8 cellular contexts compared by ENCODE assay signal in genomic region chr2:44955593-44956449, GRCh38. TPM values are rescaled to one million over a fixed set of nuclear protein-coding genes. Genes with fewer than 3 reads are reported as not detected.
DNase-seq lines count a peak whose midpoint lies in the region; ATAC-seq, FAIRE-seq and TF ChIP-seq lines count a peak whose summit lies in the region.

No MANE protein-coding gene starts in this region.

- no TSS peak for BruUV-seq in HepG2 (replicated peaks; lab: Mats Ljungman, UMichigan)

- 8% methylated on average over 16 of the region's 39 CpGs for WGBS in HepG2 (ENCODE audit: low lambda C conversion rate)

- no peak overlapping the region for H2AFZ ChIP-seq in HepG2 (ENCODE audit: low read length)

- ATAC-seq in HG02973 (IDR thresholded peaks at IDR 0.05; ENCODE audit: unreplicated experiment), result peak; percentile 55
- peak; percentile 83 for ATAC-seq in HepG2
- ATAC-seq in HG03095 (IDR thresholded peaks at IDR 0.05; ENCODE audit: unreplicated experiment), result no peak

- H3K4me3 ChIP-seq in GM08714 (ENCODE audit: low read length) (peak overlapping the region; percentile 1; the same call in 1 of the 2 replicates), choroid plexus epithelial cell (ENCODE audit: low read depth, low read length) (peak overlapping the region; percentile 17), HepG2 (replicated peaks in 1 of 3; ENCODE audit: insufficient read depth in 1 of 3, low read depth in 2 of 3, low read length in 3 of 3) (peak overlapping the region in 1 of 3 experiments; percentile 63; a peak in 1 of 6 replicates)

- H3K36me3 ChIP-seq in HepG2 (replicated peaks in 1 of 2; ENCODE audit: control insufficient read depth in 1 of 2, insufficient read depth in 2 of 2, low read length in 2 of 2), result no peaks in the 10 kb centered on the region

- H3K9ac ChIP-seq in HepG2 (ENCODE audit: insufficient read depth, low read depth, low read length), result no peak overlapping the region

- TF ChIP-seq POLR2A in HepG2 (IDR thresholded peaks at IDR 0.05; ENCODE audit: insufficient read depth in 1 of 2, low read depth in 2 of 2, low read length in 2 of 2), result no peak

- peak; percentile 97 for TF ChIP-seq RAD21 in HepG2 (CRISPR knock-in tag; IDR thresholded peaks at IDR 0.05)

- H3K27me3 ChIP-seq in HepG2 (ENCODE audit: control insufficient read depth in 1 of 2, insufficient read depth in 2 of 2, low read length in 2 of 2), result peaks cover 25 to 90% of the 10 kb centered on the region in 2 experiments; a peak in 4 of 5 replicates

- no peaks in the 10 kb centered on the region for H3K79me2 ChIP-seq in HepG2 (ENCODE audit: insufficient read depth, low read length)

- peaks cover 4% of the 10 kb centered on the region; the same call in 1 of the 2 replicates for H4K20me1 ChIP-seq in HepG2 (ENCODE audit: insufficient read depth, low read length)

- in situ Hi-C loops in HepG2 (cut with HindIII; ENCODE audit: extremely low pct_ligation_motif_present, low pct_unique_long_range_greater_than_20kb), result loop anchor here (5.0 to 10.0 kb wide), 2 partner anchors 479 to 911 kb away; no protein-coding TSS in a partner anchor

- intact Hi-C loops in HepG2 (cut with micrococcal nuclease; ENCODE audit: unreplicated experiment), result loop anchor here (1.0 to 5.0 kb wide), 3 partner anchors 477 to 709 kb away; no protein-coding TSS in a partner anchor

- no peak for FAIRE-seq in HepG2 (lab: Jason Lieb, UNC)

- H3K27ac ChIP-seq in HepG2 (ENCODE audit: extremely low read length, insufficient read depth, low read length), result no peak overlapping the region

- peak; percentile 80 for TF ChIP-seq CTCF in choroid plexus epithelial cell (conservative IDR thresholded peaks at IDR 0.05; ENCODE audit: low read depth, low read length)
- TF ChIP-seq CTCF in HepG2 (CRISPR knock-in tag; IDR thresholded peaks at IDR 0.05), result peak; percentile 99

- peak; percentile 58 for DNase-seq in NCI-H460 (ENCODE audit: extremely low read depth, low read depth)
- peak; percentile 89 for DNase-seq in activated CD4-positive, alpha-beta T cell treated with anti-CD3 and anti-CD28 coated beads for 48 hours
- peak; percentile 74 for DNase-seq in choroid plexus epithelial cell (ENCODE audit: low read depth)
- peak; percentile 50 for DNase-seq in HepG2 (ENCODE audit: low spot score)
- DNase-seq in stimulated activated CD4-positive, alpha-beta T cell treated with anti-CD3 and anti-CD28 coated beads, Interleukin-4, amount 100 ng/mL, for 48 hours (ENCODE audit: low read depth in 2 of 2), result peak; percentile 72 to 78

- no peak for TF ChIP-seq EP300 in HepG2 (IDR thresholded peaks at IDR 0.05; ENCODE audit: low read depth in 2 of 2, low read length in 2 of 2)
- no peak for TF ChIP-seq EP300 in HepG2 (CRISPR knock-in tag; IDR thresholded peaks at IDR 0.05; ENCODE audit: borderline replicate concordance)

- POLR2A ChIA-PET in HepG2 (lab: Yijun Ruan, JAX), result interaction anchor here (1.0 kb wide), 1 partner anchor 9 kb away, joined by 3 read pairs; no protein-coding TSS in a partner anchor

- H3K9me3 ChIP-seq in HepG2 (ENCODE audit: low read length), result no peaks in the 10 kb centered on the region

- peaks cover 32% of the 10 kb centered on the region for H3K4me1 ChIP-seq in HepG2 (ENCODE audit: insufficient read depth, low read length)

- CTCF ChIA-PET in HepG2 (lab: Yijun Ruan, JAX; ENCODE audit: low intra/inter-chr PET ratio, low total read pairs), result interaction anchor here (0.6 to 5.4 kb wide), 6 partner anchors 395 to 712 kb away, joined by 3 to 67 read pairs (median 8); no protein-coding TSS in a partner anchor

- peak overlapping the region; percentile 71 for H3K4me2 ChIP-seq in HepG2 (ENCODE audit: low read depth, low read length)

TF ChIP-seq in HepG2, 621 proteins besides CTCF, POLR2A, EP300 and RAD21 (continues in another document):
- TF ChIP-seq, protein P1, sequence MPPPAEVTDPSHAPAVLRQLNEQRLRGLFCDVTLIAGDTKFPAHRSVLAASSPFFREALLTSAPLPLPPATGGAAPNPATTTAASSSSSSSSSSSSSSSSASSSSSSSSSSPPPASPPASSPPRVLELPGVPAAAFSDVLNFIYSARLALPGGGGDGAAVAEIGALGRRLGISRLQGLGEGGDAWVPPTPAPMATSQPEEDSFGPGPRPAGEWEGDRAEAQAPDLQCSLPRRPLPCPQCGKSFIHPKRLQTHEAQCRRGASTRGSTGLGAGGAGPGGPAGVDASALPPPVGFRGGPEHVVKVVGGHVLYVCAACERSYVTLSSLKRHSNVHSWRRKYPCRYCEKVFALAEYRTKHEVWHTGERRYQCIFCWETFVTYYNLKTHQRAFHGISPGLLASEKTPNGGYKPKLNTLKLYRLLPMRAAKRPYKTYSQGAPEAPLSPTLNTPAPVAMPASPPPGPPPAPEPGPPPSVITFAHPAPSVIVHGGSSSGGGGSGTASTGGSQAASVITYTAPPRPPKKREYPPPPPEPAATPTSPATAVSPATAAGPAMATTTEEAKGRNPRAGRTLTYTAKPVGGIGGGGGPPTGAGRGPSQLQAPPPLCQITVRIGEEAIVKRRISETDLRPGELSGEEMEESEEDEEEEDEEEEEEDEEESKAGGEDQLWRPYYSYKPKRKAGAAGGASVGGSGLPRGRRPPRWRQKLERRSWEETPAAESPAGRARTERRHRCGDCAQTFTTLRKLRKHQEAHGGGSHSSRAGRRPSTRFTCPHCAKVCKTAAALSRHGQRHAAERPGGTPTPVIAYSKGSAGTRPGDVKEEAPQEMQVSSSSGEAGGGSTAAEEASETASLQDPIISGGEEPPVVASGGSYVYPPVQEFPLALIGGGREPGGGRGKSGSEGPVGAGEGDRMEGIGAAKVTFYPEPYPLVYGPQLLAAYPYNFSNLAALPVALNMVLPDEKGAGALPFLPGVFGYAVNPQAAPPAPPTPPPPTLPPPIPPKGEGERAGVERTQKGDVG (CRISPR knock-in tag; IDR thresholded peaks at IDR 0.05; ENCODE audit: borderline replicate concordance), result no peak
- TF ChIP-seq, protein P2, sequence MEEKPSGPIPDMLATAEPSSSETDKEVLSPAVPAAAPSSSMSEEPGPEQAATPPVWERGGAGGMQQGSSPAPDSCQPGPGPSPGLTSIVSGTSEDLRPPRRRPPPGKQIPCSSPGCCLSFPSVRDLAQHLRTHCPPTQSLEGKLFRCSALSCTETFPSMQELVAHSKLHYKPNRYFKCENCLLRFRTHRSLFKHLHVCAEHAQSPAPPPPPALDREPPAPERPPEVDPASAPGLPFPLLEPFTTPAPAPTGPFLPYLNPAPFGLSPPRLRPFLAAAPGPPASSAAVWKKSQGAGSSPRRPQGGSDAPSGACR (CRISPR knock-in tag; IDR thresholded peaks at IDR 0.05), result 0 out of 2 replicates have a peak, but pooled peaks have one; percentile 34
- TF ChIP-seq TRIM24 (CRISPR knock-in tag; IDR thresholded peaks at IDR 0.05), result no peak

RNA-seq across cellular contexts. Expression of gene SIX3, which starts 14.3 kb away (rescaled TPM):
- total RNA-seq in NCI-H460 (2014; rRNA removed; shearing (Covaris generic)), result 0.17 TPM in 2 replicates
- 0.07 and 0.57 TPM in 2 replicates for polyA plus RNA-seq in NCI-H460 (2014; cell fraction: nucleus; rRNA removed)
- not detected in 2 replicates for total RNA-seq in HepG2 (2016; rRNA removed; fragmentation: Illumina TruSeq; extraction: Trizol)
- total RNA-seq in HepG2 (2016; cell fraction: cytosol; rRNA removed; fragmentation: Illumina TruSeq; extraction: Trizol; ENCODE audit: low read depth), result not detected in 2 replicates
- total RNA-seq in HepG2 (2016; cell fraction: insoluble cytoplasmic fraction; rRNA removed; fragmentation: Illumina TruSeq; extraction: Trizol), result not detected in 2 replicates
- total RNA-seq in HepG2 (2016; cell fraction: membrane; rRNA removed; fragmentation: Illumina TruSeq; extraction: Trizol), result not detected in 2 replicates
- not detected in 2 replicates for total RNA-seq in HepG2 (2016; cell fraction: nucleus; rRNA removed; fragmentation: Illumina TruSeq; extraction: Trizol)
- polyA plus RNA-seq in HepG2 (2011; rRNA removed), result not detected in 2 replicates
- polyA plus RNA-seq in HepG2 (2011; cell fraction: cytosol; rRNA removed), result not detected in 2 replicates
- polyA plus RNA-seq in HepG2 (2011; cell fraction: nucleus; rRNA removed), result not detected in 2 replicates
- not detected in 2 replicates for polyA plus RNA-seq in HepG2 (2012)
- not detected in 2 replicates for polyA plus RNA-seq in HepG2 (2016; cell fraction: cytosol; fragmentation: Illumina TruSeq; extraction: Trizol; ENCODE audit: low read depth)
- polyA plus RNA-seq in HepG2 (2016; cell fraction: insoluble cytoplasmic fraction; fragmentation: Illumina TruSeq; extraction: Trizol; ENCODE audit: low read depth), result not detected in 2 replicates
- not detected in 2 replicates for polyA plus RNA-seq in HepG2 (2016; cell fraction: membrane; fragmentation: Illumina TruSeq; extraction: Trizol; ENCODE audit: low read depth)
- not detected in 2 replicates for polyA plus RNA-seq in HepG2 (2016; cell fraction: nucleus; fragmentation: Illumina TruSeq; extraction: Trizol; ENCODE audit: insufficient read depth, low read depth)
- not detected in 2 replicates for polyA minus RNA-seq in HepG2 (2011; rRNA and poly(A)+ RNA removed; ENCODE audit: low replicate concordance)
- not detected in 2 replicates for polyA minus RNA-seq in HepG2 (2011; cell fraction: cytosol; rRNA and poly(A)+ RNA removed)
- not detected in 2 replicates for polyA minus RNA-seq in HepG2 (2011; cell fraction: nucleus; rRNA and poly(A)+ RNA removed)

RNA-seq across cellular contexts. Expression of gene SIX2, which starts 53.4 kb away (rescaled TPM):
- total RNA-seq in NCI-H460 (2014; rRNA removed; shearing (Covaris generic)), result 0.15 TPM in 1 of 2 replicates, not detected in the other
- 0.67 and 3.3 TPM in 2 replicates for polyA plus RNA-seq in NCI-H460 (2014; cell fraction: nucleus; rRNA removed)
- not detected in 2 replicates for total RNA-seq in HepG2 (2016; rRNA removed; fragmentation: Illumina TruSeq; extraction: Trizol)
- not detected in 2 replicates for total RNA-seq in HepG2 (2016; cell fraction: cytosol; rRNA removed; fragmentation: Illumina TruSeq; extraction: Trizol; ENCODE audit: low read depth)
- not detected in 2 replicates for total RNA-seq in HepG2 (2016; cell fraction: insoluble cytoplasmic fraction; rRNA removed; fragmentation: Illumina TruSeq; extraction: Trizol)
- total RNA-seq in HepG2 (2016; cell fraction: membrane; rRNA removed; fragmentation: Illumina TruSeq; extraction: Trizol), result not detected in 2 replicates
- total RNA-seq in HepG2 (2016; cell fraction: nucleus; rRNA removed; fragmentation: Illumina TruSeq; extraction: Trizol), result not detected in 2 replicates
- not detected in 2 replicates for polyA plus RNA-seq in HepG2 (2011; rRNA removed)
- polyA plus RNA-seq in HepG2 (2011; cell fraction: cytosol; rRNA removed), result not detected in 2 replicates
- polyA plus RNA-seq in HepG2 (2011; cell fraction: nucleus; rRNA removed), result not detected in 2 replicates
- not detected in 2 replicates for polyA plus RNA-seq in HepG2 (2012)
- not detected in 2 replicates for polyA plus RNA-seq in HepG2 (2016; cell fraction: cytosol; fragmentation: Illumina TruSeq; extraction: Trizol; ENCODE audit: low read depth)
- polyA plus RNA-seq in HepG2 (2016; cell fraction: insoluble cytoplasmic fraction; fragmentation: Illumina TruSeq; extraction: Trizol; ENCODE audit: low read depth), result not detected in 2 replicates
- polyA plus RNA-seq in HepG2 (2016; cell fraction: membrane; fragmentation: Illumina TruSeq; extraction: Trizol; ENCODE audit: low read depth), result not detected in 2 replicates
- polyA plus RNA-seq in HepG2 (2016; cell fraction: nucleus; fragmentation: Illumina TruSeq; extraction: Trizol; ENCODE audit: insufficient read depth, low read depth), result not detected in 2 replicates
- 17.4 TPM in 1 of 2 replicates, not detected in the other for polyA minus RNA-seq in HepG2 (2011; rRNA and poly(A)+ RNA removed; ENCODE audit: low replicate concordance)
- not detected in 2 replicates for polyA minus RNA-seq in HepG2 (2011; cell fraction: cytosol; rRNA and poly(A)+ RNA removed)
- 0.26 TPM in 1 of 2 replicates, not detected in the other for polyA minus RNA-seq in HepG2 (2011; cell fraction: nucleus; rRNA and poly(A)+ RNA removed)
